ENCODE assay signal across 8 cellular contexts in genomic region chr19:14689598-14690503, GRCh38. TPM values are rescaled to one million over a fixed set of nuclear protein-coding genes. Genes with fewer than 3 reads are reported as not detected.
DNase-seq lines count a peak whose midpoint lies in the region; ATAC-seq and TF ChIP-seq lines count a peak whose summit lies in the region.

ZNF333 (plus strand) TSS chr19:14690048; CDS start chr19:14693492, 3,444 bp downstream.

- H3K27me3 ChIP-seq in GM23338 (ENCODE audit: insufficient read depth) = no peaks in the 10 kb centered on the region

- no peaks in the 10 kb centered on the region; the same call in 2 of the 3 replicates for H3K36me3 Mint-ChIP-seq in GM23338 (ENCODE audit: low read depth)
- peaks cover under 1% of the 10 kb centered on the region for H3K36me3 Mint-ChIP-seq in activated T-helper 2 cell treated with anti-CD3 and anti-CD28 coated beads, Interferon-gamma antibody, Interleukin-2, Interleukin-4, amounts not matched to agents 10 μg/mL and 5 μg/mL and 100 μg/mL, durations not matched to agents 14 hours and 24 hours and 36 hours (ENCODE audit: low read depth)
- H3K36me3 Mint-ChIP-seq in natural killer cell = no peaks in the 10 kb centered on the region

- H2AFZ ChIP-seq in GM23338 = peak within 1 kb of the TSS; percentile 90

- TF ChIP-seq CTCF in GM23338 (conservative IDR thresholded peaks at IDR 0.05; ENCODE audit: low read depth in 2 of 2) (no peak), natural killer cell (IDR thresholded peaks at IDR 0.05) (no peak)

- H3K4me3 ChIP-seq in GM23338 = peak within 1 kb of the TSS; percentile 72

- H3K9me3 Mint-ChIP-seq in GM23338 = peaks cover 5% of the 10 kb centered on the region; the same call in 2 of the 3 replicates
- H3K9me3 Mint-ChIP-seq in activated T-helper 2 cell treated with anti-CD3 and anti-CD28 coated beads, Interferon-gamma antibody, Interleukin-2, Interleukin-4, amounts not matched to agents 10 μg/mL and 5 μg/mL and 100 μg/mL, durations not matched to agents 14 hours and 24 hours and 36 hours = no peaks in the 10 kb centered on the region
- no peaks in the 10 kb centered on the region for H3K9me3 Mint-ChIP-seq in natural killer cell

- intact Hi-C loops in activated T-helper 2 cell treated with anti-CD3 and anti-CD28 coated beads, Interferon-gamma antibody, Interleukin-2, Interleukin-4, amounts not matched to agents 10 μg/mL and 5 μg/mL and 100 μg/mL, durations not matched to agents 14 hours and 24 hours and 36 hours (cut with micrococcal nuclease) = no loop called here
- intact Hi-C loops in natural killer cell (cut with micrococcal nuclease) = no loop called here

- no peaks in the 10 kb centered on the region for H3K36me3 ChIP-seq in GM23338 (ENCODE audit: insufficient read depth)

- H4K20me1 ChIP-seq in GM23338 (replicated peaks; ENCODE audit: insufficient read depth) = no peaks in the 10 kb centered on the region

- peaks cover 2% of the 10 kb centered on the region; the same call in 1 of the 3 replicates for H3K4me1 Mint-ChIP-seq in GM23338
- peaks cover 11% of the 10 kb centered on the region for H3K4me1 Mint-ChIP-seq in activated T-helper 2 cell treated with anti-CD3 and anti-CD28 coated beads, Interferon-gamma antibody, Interleukin-2, Interleukin-4, amounts not matched to agents 10 μg/mL and 5 μg/mL and 100 μg/mL, durations not matched to agents 14 hours and 24 hours and 36 hours (ENCODE audit: low read depth)
- peaks cover 6 to 26% of the 10 kb centered on the region in 2 donors for H3K4me1 Mint-ChIP-seq in natural killer cell

- H3K27me3 Mint-ChIP-seq in GM23338 (ENCODE audit: insufficient read depth, low read depth, poor library complexity) (peaks cover 5% of the 10 kb centered on the region), natural killer cell (ENCODE audit: low read depth in 2 of 2) (no peaks in the 10 kb centered on the region)
- no peaks in the 10 kb centered on the region for H3K27me3 Mint-ChIP-seq in activated T-helper 2 cell treated with anti-CD3 and anti-CD28 coated beads, Interferon-gamma antibody, Interleukin-2, Interleukin-4, amounts not matched to agents 10 μg/mL and 5 μg/mL and 100 μg/mL, durations not matched to agents 14 hours and 24 hours and 36 hours (ENCODE audit: low read depth)

- no peaks in the 10 kb centered on the region for H3K9me2 ChIP-seq in GM23338 (ENCODE audit: insufficient read depth)

- H3K4me3 Mint-ChIP-seq in GM23338 (peak within 1 kb of the TSS; percentile 91), natural killer cell (peak within 1 kb of the TSS; percentile 91)
- peak within 1 kb of the TSS; percentile 91 for H3K4me3 Mint-ChIP-seq in activated T-helper 2 cell treated with anti-CD3 and anti-CD28 coated beads, Interferon-gamma antibody, Interleukin-2, Interleukin-4, amounts not matched to agents 10 μg/mL and 5 μg/mL and 100 μg/mL, durations not matched to agents 14 hours and 24 hours and 36 hours (ENCODE audit: low read depth)

- peaks cover 13% of the 10 kb centered on the region; the same call in 1 of the 2 replicates for H3K79me2 ChIP-seq in GM23338 (replicated peaks; ENCODE audit: insufficient read depth)

- 0 out of 2 replicates have a peak, but pooled peaks cover 4% of the 10 kb centered on the region for H3F3A ChIP-seq in GM23338 (replicated peaks; ENCODE audit: low read depth)

- peak; percentile 97 for ATAC-seq in GM23338
- ATAC-seq in natural killer cell = peak; percentile 85 to 96 (median 90)

- peaks cover 14% of the 10 kb centered on the region for H3K4me1 ChIP-seq in GM23338 (ENCODE audit: insufficient read depth)

- peak within 1 kb of the TSS; percentile 98 for H3K4me2 ChIP-seq in GM23338

- H3K27ac Mint-ChIP-seq in GM23338 (peak within 1 kb of the TSS; percentile 96), natural killer cell (peak within 1 kb of the TSS; percentile 91 to 97)
- peak within 1 kb of the TSS; percentile 100 for H3K27ac Mint-ChIP-seq in activated T-helper 2 cell treated with anti-CD3 and anti-CD28 coated beads, Interferon-gamma antibody, Interleukin-2, Interleukin-4, amounts not matched to agents 10 μg/mL and 5 μg/mL and 100 μg/mL, durations not matched to agents 14 hours and 24 hours and 36 hours

- peak within 1 kb of the TSS; percentile 93 for H3K27ac ChIP-seq in GM23338 (ENCODE audit: low read depth)

- peak; percentile 96 for DNase-seq in Daoy (ENCODE audit: low read depth)
- DNase-seq in GM23338 (ENCODE audit: low spot score) = peak; percentile 98
- peak; percentile 84 for DNase-seq in LHCN-M2 (ENCODE audit: low read depth)
- peak; percentile 85 for DNase-seq in RPMI7951 (ENCODE audit: low read depth)
- peak; percentile 93 for DNase-seq in activated T-helper 2 cell treated with anti-CD3 and anti-CD28 coated beads, Interferon-gamma antibody, Interleukin-2, Interleukin-4, amounts not matched to agents 10 μg/mL and 5 μg/mL and 100 μg/mL, durations not matched to agents 14 hours and 24 hours and 36 hours (ENCODE audit: low spot score)
- DNase-seq in fibroblast of peridontal ligament (ENCODE audit: extremely low read depth) = peak; percentile 87
- peak; percentile 97 for DNase-seq in natural killer cell
- DNase-seq in stimulated activated naive CD4-positive, alpha-beta T cell (lab: John Stamatoyannopoulos, UW) = peak; percentile 93 to 99 (median 96)

TF ChIP-seq in GM23338, 12 proteins besides CTCF, POLR2A, EP300 and RAD21 (continues in another document):
- TF ChIP-seq, protein P1, sequence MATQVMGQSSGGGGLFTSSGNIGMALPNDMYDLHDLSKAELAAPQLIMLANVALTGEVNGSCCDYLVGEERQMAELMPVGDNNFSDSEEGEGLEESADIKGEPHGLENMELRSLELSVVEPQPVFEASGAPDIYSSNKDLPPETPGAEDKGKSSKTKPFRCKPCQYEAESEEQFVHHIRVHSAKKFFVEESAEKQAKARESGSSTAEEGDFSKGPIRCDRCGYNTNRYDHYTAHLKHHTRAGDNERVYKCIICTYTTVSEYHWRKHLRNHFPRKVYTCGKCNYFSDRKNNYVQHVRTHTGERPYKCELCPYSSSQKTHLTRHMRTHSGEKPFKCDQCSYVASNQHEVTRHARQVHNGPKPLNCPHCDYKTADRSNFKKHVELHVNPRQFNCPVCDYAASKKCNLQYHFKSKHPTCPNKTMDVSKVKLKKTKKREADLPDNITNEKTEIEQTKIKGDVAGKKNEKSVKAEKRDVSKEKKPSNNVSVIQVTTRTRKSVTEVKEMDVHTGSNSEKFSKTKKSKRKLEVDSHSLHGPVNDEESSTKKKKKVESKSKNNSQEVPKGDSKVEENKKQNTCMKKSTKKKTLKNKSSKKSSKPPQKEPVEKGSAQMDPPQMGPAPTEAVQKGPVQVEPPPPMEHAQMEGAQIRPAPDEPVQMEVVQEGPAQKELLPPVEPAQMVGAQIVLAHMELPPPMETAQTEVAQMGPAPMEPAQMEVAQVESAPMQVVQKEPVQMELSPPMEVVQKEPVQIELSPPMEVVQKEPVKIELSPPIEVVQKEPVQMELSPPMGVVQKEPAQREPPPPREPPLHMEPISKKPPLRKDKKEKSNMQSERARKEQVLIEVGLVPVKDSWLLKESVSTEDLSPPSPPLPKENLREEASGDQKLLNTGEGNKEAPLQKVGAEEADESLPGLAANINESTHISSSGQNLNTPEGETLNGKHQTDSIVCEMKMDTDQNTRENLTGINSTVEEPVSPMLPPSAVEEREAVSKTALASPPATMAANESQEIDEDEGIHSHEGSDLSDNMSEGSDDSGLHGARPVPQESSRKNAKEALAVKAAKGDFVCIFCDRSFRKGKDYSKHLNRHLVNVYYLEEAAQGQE (IDR thresholded peaks at IDR 0.05; ENCODE audit: unreplicated experiment) = no peak
- TF ChIP-seq JUNB (IDR thresholded peaks at IDR 0.05; ENCODE audit: unreplicated experiment) (no peak), POLR2AphosphoS5 (IDR thresholded peaks at IDR 0.05; ENCODE audit: low read depth) (peak; percentile 40; the same call in 1 of the 2 replicates), STAT1 (IDR thresholded peaks at IDR 0.05; ENCODE audit: unreplicated experiment) (no peak), NANOG (IDR thresholded peaks at IDR 0.05; ENCODE audit: borderline replicate concordance) (no peak), CREB1 (CRISPR knock-in tag; IDR thresholded peaks at IDR 0.05; ENCODE audit: low read depth) (peak; percentile 54; the same call in 1 of the 2 replicates), ZNF331 (CRISPR knock-in tag; IDR thresholded peaks at IDR 0.05; ENCODE audit: low read depth) (no peak), EZH2phosphoT487 (IDR thresholded peaks at IDR 0.05; ENCODE audit: unreplicated experiment) (no peak), EZH2 (IDR thresholded peaks at IDR 0.05; ENCODE audit: low read depth, unreplicated experiment) (no peak)
- TF ChIP-seq, protein P2, sequence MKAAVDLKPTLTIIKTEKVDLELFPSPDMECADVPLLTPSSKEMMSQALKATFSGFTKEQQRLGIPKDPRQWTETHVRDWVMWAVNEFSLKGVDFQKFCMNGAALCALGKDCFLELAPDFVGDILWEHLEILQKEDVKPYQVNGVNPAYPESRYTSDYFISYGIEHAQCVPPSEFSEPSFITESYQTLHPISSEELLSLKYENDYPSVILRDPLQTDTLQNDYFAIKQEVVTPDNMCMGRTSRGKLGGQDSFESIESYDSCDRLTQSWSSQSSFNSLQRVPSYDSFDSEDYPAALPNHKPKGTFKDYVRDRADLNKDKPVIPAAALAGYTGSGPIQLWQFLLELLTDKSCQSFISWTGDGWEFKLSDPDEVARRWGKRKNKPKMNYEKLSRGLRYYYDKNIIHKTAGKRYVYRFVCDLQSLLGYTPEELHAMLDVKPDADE (IDR thresholded peaks at IDR 0.05) = peak; percentile 36; the same call in 1 of the 2 replicates

RNA-seq across cellular contexts. Expression of gene ZNF333, which starts in this region (rescaled TPM):
- total RNA-seq in Daoy (2014; rRNA removed; shearing (Covaris generic)) = 7.1 and 14.7 TPM in 2 replicates
- total RNA-seq in GM23338 (2014; rRNA removed; shearing (Covaris generic)) = 9.1 and 21.6 TPM in 2 replicates
- 4.3 and 7.2 TPM in 2 replicates for polyA plus RNA-seq in GM23338 (2016; fragmentation: Nextera tagmentation; extraction: Ambion mirVana)
- total RNA-seq in LHCN-M2 (2014; rRNA removed) (12.9 and 16.9 TPM in 2 replicates), natural killer cell (10 to 100 TPM; 25.9 to 37.9 (median 31.6) TPM)
- polyA plus RNA-seq in LHCN-M2 (2012) = 5.1 TPM
- 7.9 and 10.4 TPM in 2 replicates for total RNA-seq in RPMI7951 (2014; rRNA removed; shearing (Covaris generic))
- 13.0 and 13.8 TPM in 2 replicates for total RNA-seq in activated T-helper 2 cell treated with anti-CD3 and anti-CD28 coated beads, Interferon-gamma antibody, Interleukin-2, Interleukin-4, amounts not matched to agents 10 μg/mL and 5 μg/mL and 100 μg/mL, durations not matched to agents 14 hours and 24 hours and 36 hours

Comparison
In these comparisons a context has a peak if more than half of its experiments do, and no peak if none do; other contexts are left out.
1. Peak in every context shown above with its lines: DNase-seq, ATAC-seq, H3K4me3 ChIP-seq and H3K27ac ChIP-seq.